Comparison of ENCODE assay signal across 25 cellular contexts in genomic region chr10:87064651-87065050, GRCh38. TPM values are rescaled to one million over a fixed set of nuclear protein-coding genes. Genes with fewer than 3 reads are reported as not detected.
DNase-seq lines count a peak whose midpoint lies in the region; ATAC-seq and TF ChIP-seq lines count a peak whose summit lies in the region.
"Had no signal": no experiment of that assay in that cellular context is flagged by ENCODE, and none has a peak within 500 bp of the region (broad histone marks: within the 10 kb centered on the region; RNA-seq: fewer than 3 reads in every experiment).

No MANE protein-coding gene starts in this region.

- no peak overlapping the region for H2BK15ac ChIP-seq in mesenchymal stem cell (ENCODE audit: low read depth, poor library complexity, severe bottlenecking)

- no peaks in the 10 kb centered on the region for H3K4me1 Mint-ChIP-seq in activated naive CD8-positive, alpha-beta T cell (ENCODE audit: low read depth)
- no peaks in the 10 kb centered on the region for H3K4me1 Mint-ChIP-seq in activated naive CD8-positive, alpha-beta T cell treated with anti-CD3 and anti-CD28 coated beads, Interleukin-2, amount 50 U/mL, for 24 hours
- H3K4me1 Mint-ChIP-seq: IgD-negative memory B cell had no signal

- no peaks in the 10 kb centered on the region for H4K20me1 ChIP-seq in smooth muscle cell (ENCODE audit: low read depth)
- H4K20me1 ChIP-seq: BLaER1 had no signal

- H3K4me3 ChIP-seq in mesenchymal stem cell (ENCODE audit: insufficient read depth in 1 of 2, low read depth in 1 of 2, low read length in 2 of 2) (no peak overlapping the region), smooth muscle cell (no peak overlapping the region)
- H3K4me3 ChIP-seq: BLaER1, GM12878, GM23248 had no signal

- H2BK5ac ChIP-seq in mesenchymal stem cell (ENCODE audit: low read depth, low read length, poor library complexity, severe bottlenecking), result no peak overlapping the region

- peaks cover 14% of the 10 kb centered on the region for H3K79me1 ChIP-seq in mesenchymal stem cell (replicated peaks; ENCODE audit: low read length, poor library complexity, severe bottlenecking)

- H3K4me2 ChIP-seq in mesenchymal stem cell (ENCODE audit: low read length, poor library complexity, severe bottlenecking), result no peak overlapping the region
- H3K4me2 ChIP-seq in smooth muscle cell, result no peak overlapping the region
- H3K4me2 ChIP-seq: BLaER1 had no signal

- H2BK12ac ChIP-seq in mesenchymal stem cell (ENCODE audit: low read length in 2 of 2), result no peak overlapping the region

- no peak for TF ChIP-seq CTCF in smooth muscle cell (IDR thresholded peaks at IDR 0.05; ENCODE audit: borderline replicate concordance, insufficient read depth, poor library complexity, severe bottlenecking)

- no peaks in the 10 kb centered on the region for H3K4me1 ChIP-seq in mesenchymal stem cell (ENCODE audit: control insufficient read depth, insufficient read depth, low read depth, low read length)
- no peaks in the 10 kb centered on the region for H3K4me1 ChIP-seq in smooth muscle cell (ENCODE audit: low read depth)
- H3K4me1 ChIP-seq: BLaER1 had no signal

- H2AFZ ChIP-seq in mesenchymal stem cell (ENCODE audit: low read depth, low read length), result no peak overlapping the region
- H2AFZ ChIP-seq in smooth muscle cell (ENCODE audit: low read depth), result no peak overlapping the region
- H2AFZ ChIP-seq: GM23248 had no signal

- 98% methylated on average over 5 of the region's 5 CpGs for WGBS in mesenchymal stem cell
- WGBS in smooth muscle cell (ENCODE audit: low lambda C conversion rate), result 96% methylated on average over 5 of the region's 5 CpGs

- no peak overlapping the region for H3K23ac ChIP-seq in mesenchymal stem cell (ENCODE audit: low read length in 2 of 2)

- H3K36me3 ChIP-seq in mesenchymal stem cell (ENCODE audit: control insufficient read depth in 1 of 2, insufficient read depth in 2 of 2, low read depth in 1 of 2, low read length in 2 of 2) (peaks cover 23 to 94% of the 10 kb centered on the region in 2 experiments), smooth muscle cell (ENCODE audit: low read depth) (peaks cover 20% of the 10 kb centered on the region)

- no peak overlapping the region for H3K14ac ChIP-seq in mesenchymal stem cell (ENCODE audit: low read length in 2 of 2)

- no peak overlapping the region for H2AK5ac ChIP-seq in mesenchymal stem cell (ENCODE audit: low read length, severe bottlenecking)

- peaks cover 14% of the 10 kb centered on the region for H3K36me3 Mint-ChIP-seq in activated naive CD8-positive, alpha-beta T cell
- peaks cover 58% of the 10 kb centered on the region for H3K36me3 Mint-ChIP-seq in activated naive CD8-positive, alpha-beta T cell treated with anti-CD3 and anti-CD28 coated beads, Interleukin-2, amount 50 U/mL, for 24 hours (ENCODE audit: low read depth)

- H3K9me3 ChIP-seq in mesenchymal stem cell (ENCODE audit: control insufficient read depth, low read length), result no peaks in the 10 kb centered on the region
- H3K9me3 ChIP-seq in smooth muscle cell (replicated peaks; ENCODE audit: low read depth), result no peaks in the 10 kb centered on the region
- H3K9me3 ChIP-seq: BLaER1 had no signal

- H3K18ac ChIP-seq in mesenchymal stem cell (ENCODE audit: low read depth in 1 of 2, low read length in 2 of 2), result no peak overlapping the region

- no peak overlapping the region for H3K4ac ChIP-seq in mesenchymal stem cell (ENCODE audit: low read depth in 1 of 2, low read length in 2 of 2)

- H2BK120ac ChIP-seq in mesenchymal stem cell (ENCODE audit: low read depth, low read length), result no peak overlapping the region

- H3F3A ChIP-seq in smooth muscle cell (ENCODE audit: low read depth), result no peaks in the 10 kb centered on the region

- DNase-seq in activated naive CD8-positive, alpha-beta T cell treated with anti-CD3 and anti-CD28 coated beads, Interleukin-2, amount 50 U/mL, for 24 hours, result no peak
- DNase-seq in cerebellar cortex (ENCODE audit: low spot score) (peak; percentile 16), medulla oblongata (ENCODE audit: extremely low spot score) (peak; percentile 71), NCI-H1417 (lab: John Stamatoyannopoulos, UW) (no peak), mesenchymal stem cell (no peak), smooth muscle cell (lab: John Stamatoyannopoulos, UW; ENCODE audit: unreplicated experiment) (no peak)
- no peak for DNase-seq in stimulated activated CD4-positive, alpha-beta T cell treated with anti-CD3 and anti-CD28 coated beads, Interleukin-2, amount 100 ng/mL, for 48 hours
- DNase-seq: CD8-positive, alpha-beta memory T cell; DND-41; GDM1; GM23248; HCEC 1CT; NCI-H1105; NCI-H1694 treated with DMSO at 0.1 percent for 48 hours; NCI-H2107; NCI-H226; NCI-H69 had no signal

- no peak for ATAC-seq in activated naive CD8-positive, alpha-beta T cell treated with anti-CD3 and anti-CD28 coated beads, Interleukin-2, amount 50 U/mL, for 24 hours
- ATAC-seq: GM12878 had no signal

- H4K8ac ChIP-seq in mesenchymal stem cell (ENCODE audit: low read length), result no peak overlapping the region

- H3K4me3 Mint-ChIP-seq in activated naive CD8-positive, alpha-beta T cell, result no peak overlapping the region
- H3K4me3 Mint-ChIP-seq in activated naive CD8-positive, alpha-beta T cell treated with anti-CD3 and anti-CD28 coated beads, Interleukin-2, amount 50 U/mL, for 24 hours, result no peak overlapping the region
- H3K4me3 Mint-ChIP-seq: CD8-positive, alpha-beta memory T cell; IgD-negative memory B cell had no signal

- H3K9me3 Mint-ChIP-seq in activated naive CD8-positive, alpha-beta T cell (ENCODE audit: low read depth), result no peaks in the 10 kb centered on the region
- H3K9me3 Mint-ChIP-seq in activated naive CD8-positive, alpha-beta T cell treated with anti-CD3 and anti-CD28 coated beads, Interleukin-2, amount 50 U/mL, for 24 hours, result no peaks in the 10 kb centered on the region
- H3K9me3 Mint-ChIP-seq: CD8-positive, alpha-beta memory T cell; IgD-negative memory B cell had no signal

- no peak overlapping the region for H3K27ac ChIP-seq in mesenchymal stem cell (ENCODE audit: low read length, poor library complexity, severe bottlenecking)
- no peak overlapping the region for H3K27ac ChIP-seq in smooth muscle cell (ENCODE audit: low read depth)
- H3K27ac ChIP-seq: 22Rv1, BLaER1, GM23248 had no signal

- peak overlapping the region; percentile 22 for H3K27ac Mint-ChIP-seq in activated naive CD8-positive, alpha-beta T cell
- H3K27ac Mint-ChIP-seq in activated naive CD8-positive, alpha-beta T cell treated with anti-CD3 and anti-CD28 coated beads, Interleukin-2, amount 50 U/mL, for 24 hours, result no peak overlapping the region
- H3K27ac Mint-ChIP-seq: IgD-negative memory B cell had no signal

- no peak overlapping the region for H4K91ac ChIP-seq in mesenchymal stem cell (ENCODE audit: low read length)

- H3K27me3 Mint-ChIP-seq in activated naive CD8-positive, alpha-beta T cell, result no peaks in the 10 kb centered on the region
- no peaks in the 10 kb centered on the region for H3K27me3 Mint-ChIP-seq in activated naive CD8-positive, alpha-beta T cell treated with anti-CD3 and anti-CD28 coated beads, Interleukin-2, amount 50 U/mL, for 24 hours
- H3K27me3 Mint-ChIP-seq: CD8-positive, alpha-beta memory T cell; IgD-negative memory B cell had no signal

- no peaks in the 10 kb centered on the region for H3K79me2 ChIP-seq in smooth muscle cell (ENCODE audit: low read depth)

- no peaks in the 10 kb centered on the region for H3K27me3 ChIP-seq in mesenchymal stem cell (ENCODE audit: control insufficient read depth in 1 of 2, insufficient read depth in 1 of 2, low read length in 2 of 2)
- no peaks in the 10 kb centered on the region for H3K27me3 ChIP-seq in smooth muscle cell (ENCODE audit: low read depth)
- H3K27me3 ChIP-seq: BLaER1 had no signal

- H3K9ac ChIP-seq in mesenchymal stem cell (ENCODE audit: low read length), result no peak overlapping the region
- H3K9ac ChIP-seq in smooth muscle cell (ENCODE audit: low read depth), result no peak overlapping the region
- H3K9ac ChIP-seq: BLaER1, GM23248 had no signal

RNA-seq across cellular contexts. Expression of gene GLUD1, which starts 30.0 kb away (rescaled TPM):
- polyA plus RNA-seq in mesenchymal stem cell (2013, experiment 1 of 2), result 78.1 TPM
- polyA plus RNA-seq in mesenchymal stem cell (2013, experiment 2 of 2), result 78.6 TPM
- 119 and 138 TPM in 2 replicates for total RNA-seq in smooth muscle cell
- polyA plus RNA-seq in smooth muscle cell, result 47.6 and 66.9 TPM in 2 replicates

RNA-seq across cellular contexts. Expression of gene SHLD2, which starts 30.4 kb away (rescaled TPM):
- 18.6 TPM for polyA plus RNA-seq in mesenchymal stem cell (2013, experiment 1 of 2)
- polyA plus RNA-seq in mesenchymal stem cell (2013, experiment 2 of 2), result 18.6 TPM
- 20.0 and 22.6 TPM in 2 replicates for total RNA-seq in smooth muscle cell
- polyA plus RNA-seq in smooth muscle cell, result 8.8 and 10.4 TPM in 2 replicates

RNA-seq across cellular contexts. Expression of gene FAM25A, which starts 44.6 kb away (rescaled TPM):
- not detected for polyA plus RNA-seq in mesenchymal stem cell (2013, experiment 1 of 2)
- polyA plus RNA-seq in mesenchymal stem cell (2013, experiment 2 of 2), result not detected
- total RNA-seq in smooth muscle cell, result 7.0 TPM in 1 of 2 replicates, not detected in the other
- polyA plus RNA-seq in smooth muscle cell, result not detected in 2 replicates
- total RNA-seq: CD8-positive, alpha-beta memory T cell; GM12878; GM23248; HT1080; LHCN-M2; OCI-LY7 had no signal
- polyA plus RNA-seq: CD8-positive, alpha-beta memory T cell; GM12878; GM23248; IgD-negative memory B cell had no signal

Comparison
In these comparisons a context has a peak if more than half of its experiments do, and no peak if none do; other contexts are left out.
1. DNase-seq: peak in cerebellar cortex (single experiment) and medulla oblongata (single experiment); none in activated naive CD8-positive, alpha-beta T cell treated with anti-CD3 and anti-CD28 coated beads, Interleukin-2, amount 50 U/mL, for 24 hours (single experiment), NCI-H1417 (0 of 3), mesenchymal stem cell (single experiment), stimulated activated CD4-positive, alpha-beta T cell treated with anti-CD3 and anti-CD28 coated beads, Interleukin-2, amount 100 ng/mL, for 48 hours (0 of 2) and smooth muscle cell (single experiment).